In genomic region chr3:15065550-15066007, GRCh38 we compare ENCODE assay signal across 8 cellular contexts. TPM values are rescaled to one million over a fixed set of nuclear protein-coding genes. Genes with fewer than 3 reads are reported as not detected.
DNase-seq lines count a peak whose midpoint lies in the region; ATAC-seq and TF ChIP-seq lines count a peak whose summit lies in the region.

No MANE protein-coding gene starts in this region.

- H3K4me3 ChIP-seq in iPS-15b (ENCODE audit: low read depth, low read length) (peak overlapping the region; percentile 92), stomach (peak overlapping the region; percentile 89 to 97 (median 92))

- no peaks in the 10 kb centered on the region for H3K9me3 Mint-ChIP-seq in activated CD8-positive, alpha-beta T cell treated with anti-CD3 and anti-CD28 coated beads for 36 hours

- H3K27ac ChIP-seq in stomach = peak overlapping the region in 4 of 5 donors; percentile 84 to 93 (median 87)

- DNase-seq in activated CD8-positive, alpha-beta T cell treated with anti-CD3 and anti-CD28 coated beads for 36 hours = no peak
- no peak for DNase-seq in stomach
- no peak for DNase-seq in HUDEP-2 (lab: John Stamatoyannopoulos, UW; ENCODE audit: unreplicated experiment in 76 of 76)
- DNase-seq in middle frontal gyrus (ENCODE audit: extremely low spot score, low spot score) = no peak
- no peak for DNase-seq in ecto neural progenitor cell (ENCODE audit: low spot score)

- peaks cover 11% of the 10 kb centered on the region for H3K4me1 ChIP-seq in iPS-15b (ENCODE audit: control insufficient read depth, insufficient read depth, low read length)
- H3K4me1 ChIP-seq in stomach = peaks cover 14 to 23% (median 20%) of the 10 kb centered on the region in 4 donors

- TF ChIP-seq POLR2A in stomach (IDR thresholded peaks at IDR 0.05) = no peak

- no peaks in the 10 kb centered on the region for H3K9me3 ChIP-seq in iPS-15b (ENCODE audit: control insufficient read depth, insufficient read depth, low read length)
- H3K9me3 ChIP-seq in stomach = no peaks in the 10 kb centered on the region

- H3K4me1 Mint-ChIP-seq in activated CD8-positive, alpha-beta T cell treated with anti-CD3 and anti-CD28 coated beads for 36 hours (ENCODE audit: low read depth) = peaks cover 15% of the 10 kb centered on the region

- peaks cover 21% of the 10 kb centered on the region for H3K36me3 Mint-ChIP-seq in activated CD8-positive, alpha-beta T cell treated with anti-CD3 and anti-CD28 coated beads for 36 hours (ENCODE audit: low read depth)

- intact Hi-C loops in activated CD8-positive, alpha-beta T cell treated with anti-CD3 and anti-CD28 coated beads for 36 hours (cut with micrococcal nuclease) = no loop called here
- intact Hi-C loops in stomach (cut with DNase I; ENCODE audit: low total_unique reads) = no loop called here

- 45 to 59% (median 52%) methylated on average over 16 of the region's 16 CpGs for WGBS in stomach, 5 donors

- ATAC-seq in HG03095 (IDR thresholded peaks at IDR 0.05; ENCODE audit: unreplicated experiment) = peak; percentile 11
- no peak for ATAC-seq in activated CD8-positive, alpha-beta T cell treated with anti-CD3 and anti-CD28 coated beads for 36 hours
- ATAC-seq in GM18517 (IDR thresholded peaks at IDR 0.05; ENCODE audit: unreplicated experiment) = no peak

- no peaks in the 10 kb centered on the region for H3K27me3 Mint-ChIP-seq in activated CD8-positive, alpha-beta T cell treated with anti-CD3 and anti-CD28 coated beads for 36 hours

- H3K27ac Mint-ChIP-seq in activated CD8-positive, alpha-beta T cell treated with anti-CD3 and anti-CD28 coated beads for 36 hours = peak overlapping the region; percentile 97

- POLR2A ChIA-PET in activated CD8-positive, alpha-beta T cell treated with anti-CD3 and anti-CD28 coated beads for 36 hours (lab: Charles Lee) = interaction anchor here (0.7 to 4.5 kb wide), 10 partner anchors 8 to 144 kb away, joined by 3 to 40 read pairs (median 4); partner anchors contain the start of genes NR2C2 and RBSN

- H3K27me3 ChIP-seq in iPS-15b (ENCODE audit: control insufficient read depth, insufficient read depth, low read length) (no peaks in the 10 kb centered on the region), stomach (no peaks in the 10 kb centered on the region)

- CTCF ChIA-PET in activated CD8-positive, alpha-beta T cell treated with anti-CD3 and anti-CD28 coated beads for 36 hours (lab: Charles Lee) = interaction anchor here (0.7 to 3.0 kb wide), 8 partner anchors 15 to 145 kb away, joined by 3 to 14 read pairs (median 4); no protein-coding TSS in a partner anchor

- no peak for TF ChIP-seq CTCF in activated CD8-positive, alpha-beta T cell treated with anti-CD3 and anti-CD28 coated beads for 36 hours (IDR thresholded peaks at IDR 0.05)
- no peak for TF ChIP-seq CTCF in stomach (IDR thresholded peaks at IDR 0.05)

- H3K36me3 ChIP-seq in iPS-15b (ENCODE audit: control insufficient read depth, insufficient read depth, low read length) (no peaks in the 10 kb centered on the region), stomach (peaks cover 0 to 10% (median 7%) of the 10 kb centered on the region in 4 donors)

- H3K4me3 Mint-ChIP-seq in activated CD8-positive, alpha-beta T cell treated with anti-CD3 and anti-CD28 coated beads for 36 hours = peak overlapping the region; percentile 96

- no peak for TF ChIP-seq EP300 in stomach (IDR thresholded peaks at IDR 0.05)

- no peak overlapping the region for H3K9ac ChIP-seq in iPS-15b (ENCODE audit: low read depth, low read length)

RNA-seq across cellular contexts. Expression of gene MRPS25, which starts 0.5 kb away (rescaled TPM):
- 10 to 100 TPM; 73.9 to 78.2 TPM for total RNA-seq in activated CD8-positive, alpha-beta T cell treated with anti-CD3 and anti-CD28 coated beads for 36 hours
- 100 to 1,000 TPM in 1 of 5 donors, 10 to 100 TPM in 4; 13.9 to 126 (median 24.9) TPM for total RNA-seq in stomach
- 10 to 100 TPM; 17.7 to 51.9 (median 38.3) TPM for polyA plus RNA-seq in stomach

RNA-seq across cellular contexts. Expression of gene RBSN, which starts 33.4 kb away (rescaled TPM):
- total RNA-seq in activated CD8-positive, alpha-beta T cell treated with anti-CD3 and anti-CD28 coated beads for 36 hours = 10 to 100 TPM; 11.3 to 11.8 TPM
- 100 to 1,000 TPM in 1 of 5 donors, 10 to 100 TPM in 3, 1 to 10 TPM in 1; 4.3 to 127 (median 26.6) TPM for total RNA-seq in stomach
- polyA plus RNA-seq in stomach = 1 to 10 TPM; 5.9 to 8.5 (median 7.9) TPM
